ENCODE assay signal across 25 cellular contexts in genomic region chr17:64225410-64225809, GRCh38.
"Had no signal": no experiment of that assay in that cellular context is flagged by ENCODE, and none has a peak within 500 bp of the region (broad histone marks: within the 10 kb centered on the region; RNA-seq: fewer than 3 reads in every experiment).

No MANE protein-coding gene starts in this region.

- H3K4me2 ChIP-seq: KMS-11 had no signal

- H3K27me3 ChIP-seq: SJSA1 had no signal

- H3K27ac ChIP-seq: HL-60, KMS-11, SJSA1, SK-N-MC had no signal

- H3K4me3 ChIP-seq: K562, SJSA1, SK-N-MC had no signal

- H3K27me3 Mint-ChIP-seq: IgD-negative memory B cell had no signal

- DNase-seq: Kasumi-1, MV-4-11, NCI-H1048, NCI-H1105, NCI-H1417, NCI-H1436 treated with DMSO at 0.1 percent for 48 hours, NCI-H1694, NCI-H187 treated with DMSO at 0.1 percent for 48 hours, NCI-H2029 treated with DMSO at 0.1 percent for 48 hours, NCI-H2171, NCI-H226, NCI-H446, NCI-H510A, NCI-H524 treated with DMSO at 0.1 percent for 48 hours, NCI-H69, NCI-H774, Right ventricle myocardium superior, RPMI8226, SIG-M5 had no signal

- H3K9me3 ChIP-seq: SJSA1 had no signal

- H3K9ac ChIP-seq: KMS-11 had no signal

- H3K36me3 ChIP-seq: SJSA1 had no signal

- H3K4me3 Mint-ChIP-seq: IgD-negative memory B cell had no signal
